In the genomic region with DNA sequence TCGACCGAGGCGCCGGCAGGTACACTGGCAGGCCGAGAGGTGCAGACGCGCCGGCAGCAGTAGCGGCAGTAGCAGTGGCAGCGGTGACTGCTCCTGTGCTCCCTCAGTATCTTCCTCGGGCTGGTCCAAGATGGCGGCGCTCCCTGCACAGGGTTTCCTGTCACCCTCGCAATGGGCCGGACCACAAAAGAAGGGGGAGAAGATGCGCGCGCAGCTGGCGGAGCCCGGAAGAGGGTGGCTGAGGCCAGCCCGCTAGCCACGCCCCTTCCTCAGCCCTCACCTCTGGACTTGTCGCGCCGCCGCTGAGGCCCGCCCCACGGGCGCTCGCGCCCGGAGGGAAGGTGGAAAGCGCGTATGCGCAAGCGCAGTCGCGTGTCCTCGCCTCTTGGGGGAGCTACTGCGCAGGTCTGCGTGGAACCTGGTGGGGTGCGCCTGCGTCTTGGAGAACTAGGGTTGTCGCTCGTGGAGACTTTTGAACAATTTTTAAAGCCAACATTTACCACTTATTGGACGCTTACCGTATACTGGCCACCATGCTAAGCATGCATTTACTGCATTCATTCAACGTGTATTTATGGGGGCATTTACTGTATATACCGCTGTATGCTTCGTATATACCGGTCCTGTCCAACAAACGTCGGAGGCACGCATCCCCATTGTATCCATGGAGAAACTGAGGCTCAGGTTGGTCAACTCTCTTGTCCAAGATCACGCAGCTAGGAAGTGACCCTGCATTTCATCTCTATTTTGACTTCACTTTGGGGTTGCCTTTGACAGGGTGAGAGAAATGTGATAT, we compare ENCODE assay signal across 1 cellular context.
TF ChIP-seq lines count a peak whose summit lies in the region.

RAB14 (minus strand) TSS at position 132 of the 796 bp plus-strand sequence. CDS start 8,457 bp downstream, outside the sequence.

TF ChIP-seq in HepG2, 621 proteins besides CTCF, POLR2A, EP300 and RAD21 (continued from another document and continues in another):
- TF ChIP-seq LRRFIP1 (CRISPR knock-in tag; conservative IDR thresholded peaks at IDR 0.05), result no peak
- TF ChIP-seq GMEB2 (CRISPR knock-in tag; IDR thresholded peaks at IDR 0.05; ENCODE audit: low read depth), result no peak
- peak; percentile 97 for TF ChIP-seq HOXA3 (CRISPR knock-in tag; IDR thresholded peaks at IDR 0.05)
- 0 out of 2 replicates have a peak, but pooled peaks have one; percentile 47 for TF ChIP-seq GLI4 (CRISPR knock-in tag; IDR thresholded peaks at IDR 0.05; ENCODE audit: borderline replicate concordance)
- TF ChIP-seq BCL6 (CRISPR knock-in tag; IDR thresholded peaks at IDR 0.05), result no peak
- TF ChIP-seq, protein P1, sequence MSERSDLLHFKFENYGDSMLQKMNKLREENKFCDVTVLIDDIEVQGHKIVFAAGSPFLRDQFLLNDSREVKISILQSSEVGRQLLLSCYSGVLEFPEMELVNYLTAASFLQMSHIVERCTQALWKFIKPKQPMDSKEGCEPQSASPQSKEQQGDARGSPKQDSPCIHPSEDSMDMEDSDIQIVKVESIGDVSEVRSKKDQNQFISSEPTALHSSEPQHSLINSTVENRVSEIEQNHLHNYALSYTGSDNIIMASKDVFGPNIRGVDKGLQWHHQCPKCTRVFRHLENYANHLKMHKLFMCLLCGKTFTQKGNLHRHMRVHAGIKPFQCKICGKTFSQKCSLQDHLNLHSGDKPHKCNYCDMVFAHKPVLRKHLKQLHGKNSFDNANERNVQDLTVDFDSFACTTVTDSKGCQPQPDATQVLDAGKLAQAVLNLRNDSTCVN (CRISPR knock-in tag; IDR thresholded peaks at IDR 0.05; ENCODE audit: borderline replicate concordance), result no peak
- peak; percentile 59; the same call in 1 of the 2 replicates for TF ChIP-seq KDM4B (CRISPR knock-in tag; IDR thresholded peaks at IDR 0.05)
- peak; percentile 94 for TF ChIP-seq SP4 (CRISPR knock-in tag; IDR thresholded peaks at IDR 0.05)
- TF ChIP-seq ZNF547 (CRISPR knock-in tag; IDR thresholded peaks at IDR 0.05), result peak; percentile 59
- TF ChIP-seq MAFK (conservative IDR thresholded peaks at IDR 0.05 in 1 of 2, IDR thresholded peaks at IDR 0.05 in 1 of 2; ENCODE audit: low read length in 2 of 2), result no peak
- no peak for TF ChIP-seq NKX3-1 (CRISPR knock-in tag; IDR thresholded peaks at IDR 0.05)
- no peak for TF ChIP-seq ZNF746 (CRISPR knock-in tag; IDR thresholded peaks at IDR 0.05)
- TF ChIP-seq KDM2A (CRISPR knock-in tag; IDR thresholded peaks at IDR 0.05; ENCODE audit: borderline replicate concordance, low read depth), result peak; percentile 89
- peak; percentile 90 for TF ChIP-seq ZNF629 (CRISPR knock-in tag; conservative IDR thresholded peaks at IDR 0.05)
- TF ChIP-seq ARNT (IDR thresholded peaks at IDR 0.05), result no peak
- peak; percentile 16; the same call in 1 of the 2 replicates for TF ChIP-seq ZNF644 (CRISPR knock-in tag; IDR thresholded peaks at IDR 0.05; ENCODE audit: low read depth)
- TF ChIP-seq ZNF7 (CRISPR knock-in tag; IDR thresholded peaks at IDR 0.05), result no peak
- peak; percentile 64; the same call in 1 of the 2 replicates for TF ChIP-seq MYC (CRISPR knock-in tag; IDR thresholded peaks at IDR 0.05; ENCODE audit: borderline replicate concordance)
- TF ChIP-seq HNF4A (CRISPR knock-in tag; IDR thresholded peaks at IDR 0.05), result no peak
- TF ChIP-seq MIXL1 (CRISPR knock-in tag; IDR thresholded peaks at IDR 0.05), result peak; percentile 34; the same call in 1 of the 2 replicates
- TF ChIP-seq, protein P2, sequence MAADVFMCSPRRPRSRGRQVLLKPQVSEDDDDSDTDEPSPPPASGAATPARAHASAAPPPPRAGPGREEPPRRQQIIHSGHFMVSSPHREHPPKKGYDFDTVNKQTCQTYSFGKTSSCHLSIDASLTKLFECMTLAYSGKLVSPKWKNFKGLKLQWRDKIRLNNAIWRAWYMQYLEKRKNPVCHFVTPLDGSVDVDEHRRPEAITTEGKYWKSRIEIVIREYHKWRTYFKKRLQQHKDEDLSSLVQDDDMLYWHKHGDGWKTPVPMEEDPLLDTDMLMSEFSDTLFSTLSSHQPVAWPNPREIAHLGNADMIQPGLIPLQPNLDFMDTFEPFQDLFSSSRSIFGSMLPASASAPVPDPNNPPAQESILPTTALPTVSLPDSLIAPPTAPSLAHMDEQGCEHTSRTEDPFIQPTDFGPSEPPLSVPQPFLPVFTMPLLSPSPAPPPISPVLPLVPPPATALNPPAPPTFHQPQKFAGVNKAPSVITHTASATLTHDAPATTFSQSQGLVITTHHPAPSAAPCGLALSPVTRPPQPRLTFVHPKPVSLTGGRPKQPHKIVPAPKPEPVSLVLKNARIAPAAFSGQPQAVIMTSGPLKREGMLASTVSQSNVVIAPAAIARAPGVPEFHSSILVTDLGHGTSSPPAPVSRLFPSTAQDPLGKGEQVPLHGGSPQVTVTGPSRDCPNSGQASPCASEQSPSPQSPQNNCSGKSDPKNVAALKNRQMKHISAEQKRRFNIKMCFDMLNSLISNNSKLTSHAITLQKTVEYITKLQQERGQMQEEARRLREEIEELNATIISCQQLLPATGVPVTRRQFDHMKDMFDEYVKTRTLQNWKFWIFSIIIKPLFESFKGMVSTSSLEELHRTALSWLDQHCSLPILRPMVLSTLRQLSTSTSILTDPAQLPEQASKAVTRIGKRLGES (CRISPR knock-in tag; IDR thresholded peaks at IDR 0.05; ENCODE audit: borderline replicate concordance), result no peak
- TF ChIP-seq MAFF (IDR thresholded peaks at IDR 0.05; ENCODE audit: low read depth, low read length), result no peak
- TF ChIP-seq, protein P3, sequence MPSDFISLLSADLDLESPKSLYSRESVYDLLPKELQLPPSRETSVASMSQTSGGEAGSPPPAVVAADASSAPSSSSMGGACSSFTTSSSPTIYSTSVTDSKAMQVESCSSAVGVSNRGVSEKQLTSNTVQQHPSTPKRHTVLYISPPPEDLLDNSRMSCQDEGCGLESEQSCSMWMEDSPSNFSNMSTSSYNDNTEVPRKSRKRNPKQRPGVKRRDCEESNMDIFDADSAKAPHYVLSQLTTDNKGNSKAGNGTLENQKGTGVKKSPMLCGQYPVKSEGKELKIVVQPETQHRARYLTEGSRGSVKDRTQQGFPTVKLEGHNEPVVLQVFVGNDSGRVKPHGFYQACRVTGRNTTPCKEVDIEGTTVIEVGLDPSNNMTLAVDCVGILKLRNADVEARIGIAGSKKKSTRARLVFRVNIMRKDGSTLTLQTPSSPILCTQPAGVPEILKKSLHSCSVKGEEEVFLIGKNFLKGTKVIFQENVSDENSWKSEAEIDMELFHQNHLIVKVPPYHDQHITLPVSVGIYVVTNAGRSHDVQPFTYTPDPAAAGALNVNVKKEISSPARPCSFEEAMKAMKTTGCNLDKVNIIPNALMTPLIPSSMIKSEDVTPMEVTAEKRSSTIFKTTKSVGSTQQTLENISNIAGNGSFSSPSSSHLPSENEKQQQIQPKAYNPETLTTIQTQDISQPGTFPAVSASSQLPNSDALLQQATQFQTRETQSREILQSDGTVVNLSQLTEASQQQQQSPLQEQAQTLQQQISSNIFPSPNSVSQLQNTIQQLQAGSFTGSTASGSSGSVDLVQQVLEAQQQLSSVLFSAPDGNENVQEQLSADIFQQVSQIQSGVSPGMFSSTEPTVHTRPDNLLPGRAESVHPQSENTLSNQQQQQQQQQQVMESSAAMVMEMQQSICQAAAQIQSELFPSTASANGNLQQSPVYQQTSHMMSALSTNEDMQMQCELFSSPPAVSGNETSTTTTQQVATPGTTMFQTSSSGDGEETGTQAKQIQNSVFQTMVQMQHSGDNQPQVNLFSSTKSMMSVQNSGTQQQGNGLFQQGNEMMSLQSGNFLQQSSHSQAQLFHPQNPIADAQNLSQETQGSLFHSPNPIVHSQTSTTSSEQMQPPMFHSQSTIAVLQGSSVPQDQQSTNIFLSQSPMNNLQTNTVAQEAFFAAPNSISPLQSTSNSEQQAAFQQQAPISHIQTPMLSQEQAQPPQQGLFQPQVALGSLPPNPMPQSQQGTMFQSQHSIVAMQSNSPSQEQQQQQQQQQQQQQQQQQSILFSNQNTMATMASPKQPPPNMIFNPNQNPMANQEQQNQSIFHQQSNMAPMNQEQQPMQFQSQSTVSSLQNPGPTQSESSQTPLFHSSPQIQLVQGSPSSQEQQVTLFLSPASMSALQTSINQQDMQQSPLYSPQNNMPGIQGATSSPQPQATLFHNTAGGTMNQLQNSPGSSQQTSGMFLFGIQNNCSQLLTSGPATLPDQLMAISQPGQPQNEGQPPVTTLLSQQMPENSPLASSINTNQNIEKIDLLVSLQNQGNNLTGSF (CRISPR knock-in tag; IDR thresholded peaks at IDR 0.05), result no peak
- 0 out of 2 replicates have a peak, but pooled peaks have one; percentile 24 for TF ChIP-seq RELA (CRISPR knock-in tag; IDR thresholded peaks at IDR 0.05)
- no peak; the same call in 1 of the 2 replicates for TF ChIP-seq SRY (CRISPR knock-in tag; IDR thresholded peaks at IDR 0.05)
- TF ChIP-seq ZIK1 (CRISPR knock-in tag; IDR thresholded peaks at IDR 0.05; ENCODE audit: borderline replicate concordance, low read depth), result no peak
- TF ChIP-seq ONECUT2 (CRISPR knock-in tag; IDR thresholded peaks at IDR 0.05), result no peak
- TF ChIP-seq XRCC5 (optimal IDR thresholded peaks at IDR 0.05; ENCODE audit: low read length), result peak; percentile 67
- no peak for TF ChIP-seq HMG20B (CRISPR knock-in tag; conservative IDR thresholded peaks at IDR 0.05)
- TF ChIP-seq SSRP1 (CRISPR knock-in tag; IDR thresholded peaks at IDR 0.05), result no peak
- TF ChIP-seq, protein P4, sequence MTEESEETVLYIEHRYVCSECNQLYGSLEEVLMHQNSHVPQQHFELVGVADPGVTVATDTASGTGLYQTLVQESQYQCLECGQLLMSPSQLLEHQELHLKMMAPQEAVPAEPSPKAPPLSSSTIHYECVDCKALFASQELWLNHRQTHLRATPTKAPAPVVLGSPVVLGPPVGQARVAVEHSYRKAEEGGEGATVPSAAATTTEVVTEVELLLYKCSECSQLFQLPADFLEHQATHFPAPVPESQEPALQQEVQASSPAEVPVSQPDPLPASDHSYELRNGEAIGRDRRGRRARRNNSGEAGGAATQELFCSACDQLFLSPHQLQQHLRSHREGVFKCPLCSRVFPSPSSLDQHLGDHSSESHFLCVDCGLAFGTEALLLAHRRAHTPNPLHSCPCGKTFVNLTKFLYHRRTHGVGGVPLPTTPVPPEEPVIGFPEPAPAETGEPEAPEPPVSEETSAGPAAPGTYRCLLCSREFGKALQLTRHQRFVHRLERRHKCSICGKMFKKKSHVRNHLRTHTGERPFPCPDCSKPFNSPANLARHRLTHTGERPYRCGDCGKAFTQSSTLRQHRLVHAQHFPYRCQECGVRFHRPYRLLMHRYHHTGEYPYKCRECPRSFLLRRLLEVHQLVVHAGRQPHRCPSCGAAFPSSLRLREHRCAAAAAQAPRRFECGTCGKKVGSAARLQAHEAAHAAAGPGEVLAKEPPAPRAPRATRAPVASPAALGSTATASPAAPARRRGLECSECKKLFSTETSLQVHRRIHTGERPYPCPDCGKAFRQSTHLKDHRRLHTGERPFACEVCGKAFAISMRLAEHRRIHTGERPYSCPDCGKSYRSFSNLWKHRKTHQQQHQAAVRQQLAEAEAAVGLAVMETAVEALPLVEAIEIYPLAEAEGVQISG (CRISPR knock-in tag; IDR thresholded peaks at IDR 0.05), result peak; percentile 81
- 0 out of 2 replicates have a peak, but pooled peaks have one; percentile 69 for TF ChIP-seq SMAD9 (CRISPR knock-in tag; IDR thresholded peaks at IDR 0.05)
- peak; percentile 27 for TF ChIP-seq PHF5A (CRISPR knock-in tag; IDR thresholded peaks at IDR 0.05; ENCODE audit: low read depth, unreplicated experiment)
- TF ChIP-seq ERF (CRISPR knock-in tag; IDR thresholded peaks at IDR 0.05), result peak; percentile 74
- TF ChIP-seq SIX4 (CRISPR knock-in tag; IDR thresholded peaks at IDR 0.05), result no peak
- TF ChIP-seq CENPT (CRISPR knock-in tag; IDR thresholded peaks at IDR 0.05; ENCODE audit: low read depth), result no peak
- TF ChIP-seq, protein P5, sequence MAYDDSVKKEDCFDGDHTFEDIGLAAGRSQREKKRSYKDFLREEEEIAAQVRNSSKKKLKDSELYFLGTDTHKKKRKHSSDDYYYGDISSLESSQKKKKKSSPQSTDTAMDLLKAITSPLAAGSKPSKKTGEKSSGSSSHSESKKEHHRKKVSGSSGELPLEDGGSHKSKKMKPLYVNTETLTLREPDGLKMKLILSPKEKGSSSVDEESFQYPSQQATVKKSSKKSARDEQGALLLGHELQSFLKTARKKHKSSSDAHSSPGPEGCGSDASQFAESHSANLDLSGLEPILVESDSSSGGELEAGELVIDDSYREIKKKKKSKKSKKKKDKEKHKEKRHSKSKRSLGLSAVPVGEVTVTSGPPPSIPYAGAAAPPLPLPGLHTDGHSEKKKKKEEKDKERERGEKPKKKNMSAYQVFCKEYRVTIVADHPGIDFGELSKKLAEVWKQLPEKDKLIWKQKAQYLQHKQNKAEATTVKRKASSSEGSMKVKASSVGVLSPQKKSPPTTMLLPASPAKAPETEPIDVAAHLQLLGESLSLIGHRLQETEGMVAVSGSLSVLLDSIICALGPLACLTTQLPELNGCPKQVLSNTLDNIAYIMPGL (CRISPR knock-in tag; IDR thresholded peaks at IDR 0.05; ENCODE audit: borderline replicate concordance in 1 of 2, low read depth in 1 of 2), result peak; percentile 42 to 69
- TF ChIP-seq, protein P6, sequence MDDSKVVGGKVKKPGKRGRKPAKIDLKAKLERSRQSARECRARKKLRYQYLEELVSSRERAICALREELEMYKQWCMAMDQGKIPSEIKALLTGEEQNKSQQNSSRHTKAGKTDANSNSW (CRISPR knock-in tag; IDR thresholded peaks at IDR 0.05; ENCODE audit: borderline replicate concordance), result no peak
- TF ChIP-seq SAP130 (CRISPR knock-in tag; IDR thresholded peaks at IDR 0.05; ENCODE audit: low read depth), result peak; percentile 88
